ENCODE assay signal across 8 cellular contexts in genomic region chr17:79843475-79843916, GRCh38. TPM values are rescaled to one million over a fixed set of nuclear protein-coding genes. Genes with fewer than 3 reads are reported as not detected.
DNase-seq lines count a peak whose midpoint lies in the region; ATAC-seq and TF ChIP-seq lines count a peak whose summit lies in the region.

No MANE protein-coding gene starts in this region.

- H3K79me2 ChIP-seq in OCI-LY7 (ENCODE audit: insufficient read depth, low read depth, low read length): peaks cover under 1% of the 10 kb centered on the region; the same call in 1 of the 2 replicates

- H3K4me1 ChIP-seq in OCI-LY7 (ENCODE audit: insufficient read depth, low read length, poor library complexity, severe bottlenecking) (no peaks in the 10 kb centered on the region), neuron (ENCODE audit: insufficient read depth, low read length) (peaks cover 20% of the 10 kb centered on the region)
- H3K4me1 ChIP-seq in effector memory CD4-positive, alpha-beta T cell (ENCODE audit: control insufficient read depth, insufficient read depth, low read length, poor library complexity, severe bottlenecking): peaks cover 58% of the 10 kb centered on the region

- H3K4me3 ChIP-seq in BJ (ENCODE audit: low read depth, low read length) (peak overlapping the region; percentile 45), OCI-LY7 (ENCODE audit: low read depth, low read length, poor library complexity, severe bottlenecking) (peak overlapping the region; percentile 27), neuron (ENCODE audit: low read length) (peak overlapping the region; percentile 51)
- peak overlapping the region; percentile 43 for H3K4me3 ChIP-seq in effector memory CD4-positive, alpha-beta T cell (ENCODE audit: insufficient read depth, low read depth, low read length, poor library complexity, severe bottlenecking)

- no TSS peak for BruUV-seq in OCI-LY7 (replicated peaks; lab: Mats Ljungman, UMichigan)

- H3K27ac ChIP-seq in OCI-LY7 (ENCODE audit: low read depth, low read length, poor library complexity, severe bottlenecking): no peak overlapping the region
- no peak overlapping the region for H3K27ac ChIP-seq in effector memory CD4-positive, alpha-beta T cell (ENCODE audit: insufficient read depth, low read length, poor library complexity, severe bottlenecking)
- H3K27ac ChIP-seq in caudate nucleus (ENCODE audit: low read depth, low read length): no peak overlapping the region

- H3K4me2 ChIP-seq in OCI-LY7 (ENCODE audit: low read length): peak overlapping the region; percentile 37

- intact Hi-C loops in OCI-LY7 (cut with micrococcal nuclease; ENCODE audit: unreplicated experiment): no loop called here

- POLR2A ChIA-PET in BJ (lab: Charles Lee) (no interaction called here), OCI-LY7 (lab: Charles Lee) (no interaction called here)

- H4K20me1 ChIP-seq in OCI-LY7 (ENCODE audit: insufficient read depth, low read length): no peaks in the 10 kb centered on the region; the same call in 1 of the 2 replicates

- H2AFZ ChIP-seq in OCI-LY7 (ENCODE audit: low read length): no peak overlapping the region
- H2AFZ ChIP-seq in neuron (ENCODE audit: low read depth, low read length): peak overlapping the region; percentile 89

- TF ChIP-seq CTCF in BJ (IDR thresholded peaks at IDR 0.05; ENCODE audit: insufficient read depth, low read depth, low read length) (no peak), OCI-LY7 (conservative IDR thresholded peaks at IDR 0.05; ENCODE audit: low read length) (no peak)

- no peaks in the 10 kb centered on the region for H3K9me2 ChIP-seq in OCI-LY7 (ENCODE audit: insufficient read depth, low read length)

- H3K36me3 ChIP-seq in BJ (ENCODE audit: control insufficient read depth, insufficient read depth, low read length): no peaks in the 10 kb centered on the region
- H3K36me3 ChIP-seq in OCI-LY7 (ENCODE audit: insufficient read depth, low read length): peaks cover under 1% of the 10 kb centered on the region; the same call in 1 of the 2 replicates
- no peaks in the 10 kb centered on the region for H3K36me3 ChIP-seq in effector memory CD4-positive, alpha-beta T cell (ENCODE audit: control insufficient read depth, insufficient read depth, low read length)
- no peaks in the 10 kb centered on the region for H3K36me3 ChIP-seq in neuron (ENCODE audit: insufficient read depth, low read length)

- CTCF ChIA-PET in BJ (lab: Yijun Ruan, JAX) (interaction anchor here (0.6 to 5.6 kb wide), 8 partner anchors 14 to 148 kb away, joined by 3 to 24 read pairs (median 6); no protein-coding TSS in a partner anchor), OCI-LY7 (lab: Charles Lee; ENCODE audit: unreplicated experiment) (interaction anchor here (0.6 kb wide), 1 partner anchor 65 kb away, joined by 4 read pairs; the partner anchor contains the start of gene CBX2)

- no peak for ATAC-seq in HG03159 (IDR thresholded peaks at IDR 0.05; ENCODE audit: unreplicated experiment)

- H3K9me3 ChIP-seq in OCI-LY7 (ENCODE audit: low read length) (no peaks in the 10 kb centered on the region), neuron (ENCODE audit: low read length) (no peaks in the 10 kb centered on the region)
- no peaks in the 10 kb centered on the region for H3K9me3 ChIP-seq in effector memory CD4-positive, alpha-beta T cell (ENCODE audit: control insufficient read depth, low read length)

- peaks cover 27% of the 10 kb centered on the region for H3K27me3 ChIP-seq in BJ (ENCODE audit: control insufficient read depth, insufficient read depth, low read length)
- H3K27me3 ChIP-seq in effector memory CD4-positive, alpha-beta T cell (replicated peaks; ENCODE audit: control insufficient read depth, insufficient read depth, low read length, poor library complexity, severe bottlenecking): peaks cover 44% of the 10 kb centered on the region
- H3K27me3 ChIP-seq in neuron (ENCODE audit: insufficient read depth, low read length): peaks cover 51% of the 10 kb centered on the region

- no peak for DNase-seq in BJ (ENCODE audit: low read depth)
- no peak for DNase-seq in OCI-LY7 (ENCODE audit: low spot score)
- no peak for DNase-seq in effector memory CD4-positive, alpha-beta T cell
- no peak for DNase-seq in stimulated activated CD4-positive, alpha-beta T cell treated with anti-CD3 and anti-CD28 coated beads, Interleukin-4, amount 100 ng/mL, for 1 hour
- no peak for DNase-seq in caudate nucleus (lab: John Stamatoyannopoulos, UW)
- DNase-seq in kidney glomerular epithelial cell (lab: John Stamatoyannopoulos, UW): no peak

RNA-seq across cellular contexts. Expression of gene CBX4, which starts 4.3 kb away (rescaled TPM):
- 8.0 and 10.4 TPM in 2 replicates for polyA plus RNA-seq in BJ (2011; rRNA removed)
- polyA minus RNA-seq in BJ (2011; rRNA and poly(A)+ RNA removed): 6.5 and 9.8 TPM in 2 replicates
- total RNA-seq in OCI-LY7 (2014; rRNA removed; shearing (Covaris generic)): 98.9 and 109 TPM in 2 replicates
- 110 and 121 TPM in 2 replicates for total RNA-seq in OCI-LY7 (2022)

RNA-seq across cellular contexts. Expression of gene CBX8, which starts 46.6 kb away (rescaled TPM):
- polyA plus RNA-seq in BJ (2011; rRNA removed): 0.32 and 0.47 TPM in 2 replicates
- 0.52 and 0.57 TPM in 2 replicates for polyA minus RNA-seq in BJ (2011; rRNA and poly(A)+ RNA removed)
- total RNA-seq in OCI-LY7 (2014; rRNA removed; shearing (Covaris generic)): 7.5 and 11.7 TPM in 2 replicates
- total RNA-seq in OCI-LY7 (2022): 13.9 and 16.3 TPM in 2 replicates
